Comparison of ENCODE assay signal across 20 cellular contexts in genomic region chr7:8185907-8186306, GRCh38.
A peak's percentile ranks its signal among the peaks of the same experiment; 100 is the strongest.
DNase-seq lines count a peak whose midpoint lies in the region; ATAC-seq and TF ChIP-seq lines count a peak whose summit lies in the region.
"Had no signal": no experiment of that assay in that cellular context is flagged by ENCODE, and none has a peak within 500 bp of the region (broad histone marks: within the 10 kb centered on the region; RNA-seq: fewer than 3 reads in every experiment).

No MANE protein-coding gene starts in this region.

- no peaks in the 10 kb centered on the region for H3K9me3 Mint-ChIP-seq in WTC11
- H3K9me3 Mint-ChIP-seq: activated CD4-positive, alpha-beta memory T cell treated with anti-CD3 and anti-CD28 coated beads for 36 hours; activated naive CD8-positive, alpha-beta T cell treated with anti-CD3 and anti-CD28 coated beads for 36 hours; activated T-cell treated with anti-CD3 and anti-CD28 coated beads, Interleukin-2, amount 50 U/mL, for 24 hours had no signal

- H3K27ac Mint-ChIP-seq in WTC11, result peak overlapping the region; percentile 51; the same call in 1 of the 2 replicates
- H3K27ac Mint-ChIP-seq: activated CD4-positive, alpha-beta memory T cell treated with anti-CD3 and anti-CD28 coated beads for 36 hours; activated naive CD8-positive, alpha-beta T cell treated with anti-CD3 and anti-CD28 coated beads for 36 hours; activated T-cell treated with anti-CD3 and anti-CD28 coated beads, Interleukin-2, amount 50 U/mL, for 24 hours; progenitor cell of endocrine pancreas had no signal

- peaks cover 35% of the 10 kb centered on the region for H3K4me1 Mint-ChIP-seq in WTC11

- H3K4me3 Mint-ChIP-seq in WTC11, result no peak overlapping the region
- H3K4me3 Mint-ChIP-seq: activated CD4-positive, alpha-beta memory T cell treated with anti-CD3 and anti-CD28 coated beads for 36 hours; activated naive CD8-positive, alpha-beta T cell treated with anti-CD3 and anti-CD28 coated beads for 36 hours; activated T-cell treated with anti-CD3 and anti-CD28 coated beads, Interleukin-2, amount 50 U/mL, for 24 hours had no signal

- no peaks in the 10 kb centered on the region for H3K36me3 Mint-ChIP-seq in WTC11
- H3K36me3 Mint-ChIP-seq: activated CD4-positive, alpha-beta memory T cell treated with anti-CD3 and anti-CD28 coated beads for 36 hours; activated naive CD8-positive, alpha-beta T cell treated with anti-CD3 and anti-CD28 coated beads for 36 hours had no signal

- no peaks in the 10 kb centered on the region for H3K27me3 Mint-ChIP-seq in WTC11 (ENCODE audit: low read depth)
- H3K27me3 Mint-ChIP-seq: activated CD4-positive, alpha-beta memory T cell treated with anti-CD3 and anti-CD28 coated beads for 36 hours; activated naive CD8-positive, alpha-beta T cell treated with anti-CD3 and anti-CD28 coated beads for 36 hours; activated T-cell treated with anti-CD3 and anti-CD28 coated beads, Interleukin-2, amount 50 U/mL, for 24 hours; progenitor cell of endocrine pancreas had no signal

- TF ChIP-seq CTCF in WTC11 (IDR thresholded peaks at IDR 0.05), result no peak
- no peak for TF ChIP-seq CTCF in neutrophil (IDR thresholded peaks at IDR 0.05)

- CTCF ChIA-PET in WTC11 (lab: Charles Lee), result interaction anchor here (0.9 kb wide), 1 partner anchor 617 kb away, joined by 3 read pairs; no protein-coding TSS in a partner anchor

- POLR2A ChIA-PET in WTC11 (lab: Charles Lee), result interaction anchor here (0.6 kb wide), 1 partner anchor 37 kb away, joined by 3 read pairs; no protein-coding TSS in a partner anchor

- H3K4me3 ChIP-seq in neutrophil (ENCODE audit: low read depth in 1 of 2, low read length in 1 of 2), result peak overlapping the region in 1 of 2 experiments; percentile 5
- H3K4me3 ChIP-seq: body of pancreas, K562, SK-N-MC, spleen had no signal

- in situ Hi-C loops in KBM-7 (cut with MboI; ENCODE audit: low pct_unique_long_range_greater_than_20kb, low sequenced_read_pairs), result no loop called here

- H3K27me3 ChIP-seq in neutrophil, result no peaks in the 10 kb centered on the region
- H3K27me3 ChIP-seq: body of pancreas, spleen had no signal

- peaks cover 18 to 29% of the 10 kb centered on the region in 2 experiments for H3K4me1 ChIP-seq in neutrophil (ENCODE audit: control insufficient read depth in 1 of 2, insufficient read depth in 1 of 2, low read depth in 1 of 2, low read length in 1 of 2)

- peak overlapping the region; percentile 68 for H3K27ac ChIP-seq in neutrophil
- H3K27ac ChIP-seq: body of pancreas, SK-N-MC had no signal

- DNase-seq in KBM-7 (peak; percentile 65), NCI-H2227 treated with DMSO at 0.1 percent for 48 hours (lab: John Stamatoyannopoulos, UW) (peak; percentile 25), WTC11 (ENCODE audit: low spot score) (no peak), NCI-H774 (lab: John Stamatoyannopoulos, UW) (no peak)
- DNase-seq: activated CD4-positive, alpha-beta memory T cell treated with anti-CD3 and anti-CD28 coated beads for 36 hours; activated naive CD8-positive, alpha-beta T cell treated with anti-CD3 and anti-CD28 coated beads for 36 hours; activated T-cell treated with anti-CD3 and anti-CD28 coated beads, Interleukin-2, amount 50 U/mL, for 24 hours; body of pancreas; cortex of kidney; erythroblast; GDM1; NCI-H1930; NCI-H510A treated with DMSO at 0.1 percent for 48 hours; spleen had no signal

- no peaks in the 10 kb centered on the region for H3K36me3 ChIP-seq in neutrophil
- H3K36me3 ChIP-seq: spleen had no signal

- no peaks in the 10 kb centered on the region for H3K9me3 ChIP-seq in neutrophil
- H3K9me3 ChIP-seq: body of pancreas, spleen had no signal

- peak; percentile 25 for ATAC-seq in WTC11
- no peak for ATAC-seq in GM19452 (IDR thresholded peaks at IDR 0.05; ENCODE audit: unreplicated experiment)
- no peak for ATAC-seq in HG02763 (IDR thresholded peaks at IDR 0.05; ENCODE audit: unreplicated experiment)
- ATAC-seq: body of pancreas, K562 had no signal

TF ChIP-seq in WTC11, 78 proteins besides CTCF, POLR2A, EP300 and RAD21:
- TF ChIP-seq ZNF396 (CRISPR knock-in tag; IDR thresholded peaks at IDR 0.05; ENCODE audit: borderline replicate concordance) (no peak), ZNF416 (CRISPR knock-in tag; IDR thresholded peaks at IDR 0.05) (no peak), ZNF263 (CRISPR knock-in tag; IDR thresholded peaks at IDR 0.05; ENCODE audit: low read depth) (no peak), OVOL2 (CRISPR knock-in tag; IDR thresholded peaks at IDR 0.05; ENCODE audit: borderline replicate concordance) (no peak), GRHL2 (CRISPR knock-in tag; IDR thresholded peaks at IDR 0.05; ENCODE audit: insufficient replicate concordance, severe bottlenecking) (no peak)

Comparison
In these comparisons a context has a peak if more than half of its experiments do, and no peak if none do; other contexts are left out.
1. DNase-seq: peak in KBM-7 (single experiment) and NCI-H2227 treated with DMSO at 0.1 percent for 48 hours (single experiment); none in WTC11 (single experiment) and NCI-H774 (single experiment).